15 cellular contexts compared by ENCODE assay signal in the genomic region with DNA sequence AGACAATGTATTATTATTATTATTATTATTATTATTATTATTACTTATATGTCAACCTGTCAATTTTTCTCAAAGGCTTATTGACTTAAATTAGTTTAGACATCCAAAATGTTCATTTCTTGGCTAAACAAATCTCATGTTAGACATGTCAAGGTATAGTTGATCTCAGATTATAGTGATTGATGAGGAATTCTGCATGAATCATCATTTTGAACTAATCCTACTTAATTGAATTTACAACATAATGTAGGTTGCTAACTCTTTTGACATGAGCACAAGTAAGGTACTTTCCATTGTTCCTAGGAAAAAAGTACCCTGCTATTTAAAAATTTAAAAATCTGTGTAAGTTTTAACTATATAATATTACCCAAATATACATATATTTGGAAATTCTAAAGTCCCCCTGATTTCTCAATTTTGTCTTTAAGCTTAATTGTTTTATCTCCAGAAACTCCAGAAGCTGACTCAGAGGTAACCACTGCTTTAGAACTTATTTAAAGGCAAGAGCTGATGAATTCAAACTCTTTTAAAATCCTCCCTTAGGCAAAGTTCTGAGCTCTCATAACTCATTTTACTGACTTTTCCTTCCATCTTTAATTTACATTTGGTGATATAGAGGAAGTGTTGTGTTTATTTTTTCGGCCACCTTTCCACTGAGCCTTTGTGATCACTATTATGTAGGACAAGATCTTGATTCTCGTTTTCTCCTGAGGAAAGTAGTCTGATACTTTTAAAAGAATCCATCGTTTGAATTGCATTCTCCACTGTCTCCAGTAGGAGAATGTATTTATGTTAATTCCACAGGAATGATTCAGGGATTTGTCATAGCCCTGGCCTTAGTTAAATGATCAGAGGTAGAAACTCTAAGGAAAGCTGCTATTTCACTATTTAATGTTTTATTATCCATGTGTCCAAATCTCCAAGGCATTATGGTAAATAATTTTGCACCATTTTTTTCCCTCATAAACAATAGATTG.
A peak's percentile ranks its signal among the peaks of the same experiment; 100 is the strongest.
DNase-seq lines count a peak whose midpoint lies in the region; ATAC-seq and TF ChIP-seq lines count a peak whose summit lies in the region.
"Had no signal": no experiment of that assay in that cellular context is flagged by ENCODE, and none has a peak within 500 bp of the region (broad histone marks: within the 10 kb centered on the region; RNA-seq: fewer than 3 reads in every experiment).

No MANE protein-coding gene starts in this region.

- H3K27me3 ChIP-seq in HUES6 (ENCODE audit: control insufficient read depth, insufficient read depth, low read length), result no peaks in the 10 kb centered on the region

- intact Hi-C loops in posterior vena cava (cut with DNase I), result loop anchor here in 1 of 2 donors (5.0 kb wide), 1 partner anchor 1848 kb away; no protein-coding TSS in a partner anchor

- peak; percentile 38 for TF ChIP-seq CTCF in astrocyte of the spinal cord (IDR thresholded peaks at IDR 0.05; ENCODE audit: low read depth, low read length)

- no peaks in the 10 kb centered on the region for H3K9me3 ChIP-seq in HUES6 (ENCODE audit: control insufficient read depth, insufficient read depth, low read depth, low read length)

- no peak overlapping the region for H3K9ac ChIP-seq in HUES6 (ENCODE audit: low read length)

- peak overlapping the region; percentile 47; the same call in 1 of the 2 replicates for H3K27ac ChIP-seq in HUES6 (ENCODE audit: low read depth, low read length)

- ATAC-seq in HG03342 (IDR thresholded peaks at IDR 0.05; ENCODE audit: unreplicated experiment) (no peak), HG03521 (IDR thresholded peaks at IDR 0.05; ENCODE audit: unreplicated experiment) (no peak)
- ATAC-seq: K562 had no signal

- H3K4me3 ChIP-seq in HUES6 (ENCODE audit: low read depth, low read length) (no peak overlapping the region), astrocyte of the spinal cord (ENCODE audit: low read depth, low read length) (no peak overlapping the region)
- H3K4me3 ChIP-seq: K562 had no signal

- no peaks in the 10 kb centered on the region for H3K36me3 ChIP-seq in HUES6 (ENCODE audit: control insufficient read depth, insufficient read depth, low read length)

- peaks cover 9% of the 10 kb centered on the region for H3K4me1 ChIP-seq in HUES6 (ENCODE audit: control insufficient read depth, insufficient read depth, low read length)

- in situ Hi-C loops in ACHN (cut with HindIII; ENCODE audit: low pct_ligation_motif_present, low pct_unique_long_range_greater_than_20kb, low sequenced_read_pairs) (no loop called here), astrocyte of the spinal cord (cut with HindIII; ENCODE audit: low sequenced_read_pairs) (no loop called here)

- DNase-seq in ACHN, result peak; percentile 31
- DNase-seq in astrocyte of the spinal cord (ENCODE audit: low read depth, low spot score), result peak; percentile 84
- peak; percentile 33 for DNase-seq in kidney glomerular epithelial cell (lab: John Stamatoyannopoulos, UW)
- DNase-seq in posterior vena cava (ENCODE audit: low spot score), result no peak
- DNase-seq in activated T-cell treated with anti-CD3 and anti-CD28 coated beads, Interleukin-2, amount 50 U/mL, for 1 hour, result no peak
- DNase-seq: activated B cell treated with CpG ODN at 0.5 μM for 24 hours; activated naive CD4-positive, alpha-beta T cell treated with anti-CD3 and anti-CD28 coated beads, Interleukin-2, amount 10 ng/mL, durations not matched to agents 7 days and 5 days; DND-41; NCI-H1417 treated with DMSO at 0.1 percent for 48 hours; NCI-H345; occipital lobe had no signal

Comparison
In these comparisons a context has a peak if more than half of its experiments do, and no peak if none do; other contexts are left out.
1. DNase-seq: peak in ACHN (single experiment), astrocyte of the spinal cord (single experiment) and kidney glomerular epithelial cell (single experiment); none in posterior vena cava (single experiment) and activated T-cell treated with anti-CD3 and anti-CD28 coated beads, Interleukin-2, amount 50 U/mL, for 1 hour (single experiment).